ENCODE assay signal across 11 cellular contexts in genomic region chr19:55546822-55547614, GRCh38. TPM values are rescaled to one million over a fixed set of nuclear protein-coding genes. Genes with fewer than 3 reads are reported as not detected.
A peak's percentile ranks its signal among the peaks of the same experiment; 100 is the strongest.
DNase-seq lines count a peak whose midpoint lies in the region; ATAC-seq and TF ChIP-seq lines count a peak whose summit lies in the region.
"Had no signal": no experiment of that assay in that cellular context is flagged by ENCODE, and none has a peak within 500 bp of the region (broad histone marks: within the 10 kb centered on the region; RNA-seq: fewer than 3 reads in every experiment).

No MANE protein-coding gene starts in this region.

- H3K4me3 ChIP-seq in choroid plexus epithelial cell (ENCODE audit: low read depth, low read length): no peak overlapping the region
- H3K4me3 ChIP-seq in aorta (ENCODE audit: low read length in 2 of 2): no peak overlapping the region

- no peak overlapping the region for H3K27ac Mint-ChIP-seq in activated T-cell treated with anti-CD3 and anti-CD28 coated beads, Interleukin-2, amount 50 U/mL, for 24 hours
- no peak overlapping the region for H3K27ac Mint-ChIP-seq in activated T-helper 2 cell treated with anti-CD3 and anti-CD28 coated beads, Interferon-gamma antibody, Interleukin-2, Interleukin-4, amounts not matched to agents 10 μg/mL and 5 μg/mL and 100 μg/mL, durations not matched to agents 14 hours and 24 hours and 36 hours
- H3K27ac Mint-ChIP-seq: CD4-positive, CD25-positive, alpha-beta regulatory T cell had no signal

- ATAC-seq in aorta (ENCODE audit: low FRiP score): peak; percentile 80

- H3K27ac ChIP-seq in aorta (ENCODE audit: low read depth in 1 of 2, low read length in 2 of 2): peak overlapping the region in 1 of 2 donors; percentile 5

- peak; percentile 6 for DNase-seq in stimulated activated CD4-positive, alpha-beta T cell treated with anti-CD3 and anti-CD28 coated beads, Interleukin-15, amount 100 ng/mL, for 24 hours
- DNase-seq in stimulated activated CD4-positive, alpha-beta T cell treated with anti-CD3 and anti-CD28 coated beads, Interleukin-4, amount 100 ng/mL, for 1 hour: no peak
- DNase-seq in choroid plexus epithelial cell (ENCODE audit: low read depth): peak; percentile 87
- peak; percentile 93 to 98 for DNase-seq in lung microvascular endothelial cell (ENCODE audit: low read depth in 2 of 2)
- peak; percentile 94 to 95 for DNase-seq in aorta
- no peak for DNase-seq in activated T-cell treated with anti-CD3 and anti-CD28 coated beads, Interleukin-2, amount 50 U/mL, for 24 hours
- DNase-seq in HCEC 1CT: no peak
- no peak for DNase-seq in activated T-helper 2 cell treated with anti-CD3 and anti-CD28 coated beads, Interferon-gamma antibody, Interleukin-2, Interleukin-4, amounts not matched to agents 10 μg/mL and 5 μg/mL and 100 μg/mL, durations not matched to agents 14 hours and 24 hours and 36 hours (ENCODE audit: low spot score)
- DNase-seq: CD4-positive, CD25-positive, alpha-beta regulatory T cell; stimulated activated CD4-positive, alpha-beta T cell treated with anti-CD3 and anti-CD28 coated beads, Interleukin-4, amount 100 ng/mL, for 4 hours; SW 1271 had no signal

- intact Hi-C loops in aorta (cut with DNase I): loop anchor here in 1 of 2 donors (2.0 kb wide), 1 partner anchor 30 kb away; no protein-coding TSS in a partner anchor
- intact Hi-C loops in activated T-helper 2 cell treated with anti-CD3 and anti-CD28 coated beads, Interferon-gamma antibody, Interleukin-2, Interleukin-4, amounts not matched to agents 10 μg/mL and 5 μg/mL and 100 μg/mL, durations not matched to agents 14 hours and 24 hours and 36 hours (cut with micrococcal nuclease): no loop called here

- H3K4me1 Mint-ChIP-seq in activated T-cell treated with anti-CD3 and anti-CD28 coated beads, Interleukin-2, amount 50 U/mL, for 24 hours (ENCODE audit: low read depth): peaks cover 1% of the 10 kb centered on the region
- H3K4me1 Mint-ChIP-seq in activated T-helper 2 cell treated with anti-CD3 and anti-CD28 coated beads, Interferon-gamma antibody, Interleukin-2, Interleukin-4, amounts not matched to agents 10 μg/mL and 5 μg/mL and 100 μg/mL, durations not matched to agents 14 hours and 24 hours and 36 hours (ENCODE audit: low read depth): no peaks in the 10 kb centered on the region
- H3K4me1 Mint-ChIP-seq: CD4-positive, CD25-positive, alpha-beta regulatory T cell had no signal

- H3K9me3 ChIP-seq in aorta (ENCODE audit: control insufficient read depth, low read length): no peaks in the 10 kb centered on the region

- 16 to 25% methylated on average over 17 of the region's 17 CpGs for WGBS in aorta, 2 donors

- H3K36me3 ChIP-seq in aorta (ENCODE audit: control insufficient read depth in 1 of 2, insufficient read depth in 2 of 2, low read length in 1 of 2): no peaks in the 10 kb centered on the region

- H3K4me3 Mint-ChIP-seq in activated T-cell treated with anti-CD3 and anti-CD28 coated beads, Interleukin-2, amount 50 U/mL, for 24 hours: no peak overlapping the region
- no peak overlapping the region for H3K4me3 Mint-ChIP-seq in activated T-helper 2 cell treated with anti-CD3 and anti-CD28 coated beads, Interferon-gamma antibody, Interleukin-2, Interleukin-4, amounts not matched to agents 10 μg/mL and 5 μg/mL and 100 μg/mL, durations not matched to agents 14 hours and 24 hours and 36 hours (ENCODE audit: low read depth)
- H3K4me3 Mint-ChIP-seq: CD4-positive, CD25-positive, alpha-beta regulatory T cell had no signal

- H3K27me3 Mint-ChIP-seq in activated T-cell treated with anti-CD3 and anti-CD28 coated beads, Interleukin-2, amount 50 U/mL, for 24 hours: peaks cover 28% of the 10 kb centered on the region
- peaks cover 3% of the 10 kb centered on the region for H3K27me3 Mint-ChIP-seq in activated T-helper 2 cell treated with anti-CD3 and anti-CD28 coated beads, Interferon-gamma antibody, Interleukin-2, Interleukin-4, amounts not matched to agents 10 μg/mL and 5 μg/mL and 100 μg/mL, durations not matched to agents 14 hours and 24 hours and 36 hours (ENCODE audit: low read depth)

- H3K36me3 Mint-ChIP-seq in activated T-cell treated with anti-CD3 and anti-CD28 coated beads, Interleukin-2, amount 50 U/mL, for 24 hours (ENCODE audit: low read depth): no peaks in the 10 kb centered on the region
- no peaks in the 10 kb centered on the region for H3K36me3 Mint-ChIP-seq in activated T-helper 2 cell treated with anti-CD3 and anti-CD28 coated beads, Interferon-gamma antibody, Interleukin-2, Interleukin-4, amounts not matched to agents 10 μg/mL and 5 μg/mL and 100 μg/mL, durations not matched to agents 14 hours and 24 hours and 36 hours (ENCODE audit: low read depth)
- H3K36me3 Mint-ChIP-seq: CD4-positive, CD25-positive, alpha-beta regulatory T cell had no signal

- H3K27me3 ChIP-seq in aorta (ENCODE audit: control insufficient read depth in 1 of 2, insufficient read depth in 2 of 2, low read length in 1 of 2): no peaks in the 10 kb centered on the region

- H3K9me3 Mint-ChIP-seq in activated T-cell treated with anti-CD3 and anti-CD28 coated beads, Interleukin-2, amount 50 U/mL, for 24 hours: no peaks in the 10 kb centered on the region
- no peaks in the 10 kb centered on the region for H3K9me3 Mint-ChIP-seq in activated T-helper 2 cell treated with anti-CD3 and anti-CD28 coated beads, Interferon-gamma antibody, Interleukin-2, Interleukin-4, amounts not matched to agents 10 μg/mL and 5 μg/mL and 100 μg/mL, durations not matched to agents 14 hours and 24 hours and 36 hours

- no peak for TF ChIP-seq CTCF in choroid plexus epithelial cell (conservative IDR thresholded peaks at IDR 0.05; ENCODE audit: low read depth, low read length)

- no peaks in the 10 kb centered on the region for H3K4me1 ChIP-seq in aorta (ENCODE audit: control insufficient read depth in 1 of 2, insufficient read depth in 2 of 2, low read length in 2 of 2)

RNA-seq across cellular contexts. Expression of gene SBK3, which starts 1.7 kb away (rescaled TPM):
- total RNA-seq in lung microvascular endothelial cell (0.20 and 0.22 TPM in 2 replicates), aorta (under 1 TPM in 1 of 2 donors, not detected in 1; 0.48 TPM)
- polyA plus RNA-seq in aorta: not detected
- total RNA-seq in activated T-helper 2 cell treated with anti-CD3 and anti-CD28 coated beads, Interferon-gamma antibody, Interleukin-2, Interleukin-4, amounts not matched to agents 10 μg/mL and 5 μg/mL and 100 μg/mL, durations not matched to agents 14 hours and 24 hours and 36 hours: not detected in 2 replicates
- total RNA-seq: CD4-positive, CD25-positive, alpha-beta regulatory T cell had no signal
- polyA plus RNA-seq: CD4-positive, CD25-positive, alpha-beta regulatory T cell had no signal

RNA-seq across cellular contexts. Expression of gene SBK2, which starts 10.1 kb away (rescaled TPM):
- total RNA-seq in lung microvascular endothelial cell (not detected in 2 replicates), aorta (not detected)
- not detected for polyA plus RNA-seq in aorta
- not detected in 2 replicates for total RNA-seq in activated T-helper 2 cell treated with anti-CD3 and anti-CD28 coated beads, Interferon-gamma antibody, Interleukin-2, Interleukin-4, amounts not matched to agents 10 μg/mL and 5 μg/mL and 100 μg/mL, durations not matched to agents 14 hours and 24 hours and 36 hours
- total RNA-seq: CD4-positive, CD25-positive, alpha-beta regulatory T cell had no signal
- polyA plus RNA-seq: CD4-positive, CD25-positive, alpha-beta regulatory T cell had no signal

RNA-seq across cellular contexts. Expression of gene ZNF579, which starts 33.6 kb away (rescaled TPM):
- total RNA-seq in lung microvascular endothelial cell (2.4 and 2.6 TPM in 2 replicates), aorta (10 to 100 TPM; 12.9 to 13.1 TPM)
- 10 to 100 TPM in 1 of 2 donors, under 1 TPM in 1; 0.63 to 12.6 TPM for polyA plus RNA-seq in aorta
- 8.2 and 10.7 TPM in 2 replicates for total RNA-seq in activated T-helper 2 cell treated with anti-CD3 and anti-CD28 coated beads, Interferon-gamma antibody, Interleukin-2, Interleukin-4, amounts not matched to agents 10 μg/mL and 5 μg/mL and 100 μg/mL, durations not matched to agents 14 hours and 24 hours and 36 hours

RNA-seq across cellular contexts. Expression of gene FIZ1, which starts 52.3 kb away (rescaled TPM):
- 1.5 and 3.2 TPM in 2 replicates for total RNA-seq in lung microvascular endothelial cell
- 10 to 100 TPM; 12.7 to 13.2 TPM for total RNA-seq in aorta
- 10 to 100 TPM in 1 of 2 donors, 1 to 10 TPM in 1; 2.8 to 12.6 TPM for polyA plus RNA-seq in aorta
- 18.2 and 18.9 TPM in 2 replicates for total RNA-seq in activated T-helper 2 cell treated with anti-CD3 and anti-CD28 coated beads, Interferon-gamma antibody, Interleukin-2, Interleukin-4, amounts not matched to agents 10 μg/mL and 5 μg/mL and 100 μg/mL, durations not matched to agents 14 hours and 24 hours and 36 hours

RNA-seq across cellular contexts. Expression of gene ZNF524, which starts 53.1 kb away (rescaled TPM):
- 7.0 and 11.5 TPM in 2 replicates for total RNA-seq in lung microvascular endothelial cell
- total RNA-seq in aorta: 10 to 100 TPM; 13.2 to 17.3 TPM
- polyA plus RNA-seq in aorta: 10 to 100 TPM; 13.4 to 38.8 TPM
- total RNA-seq in activated T-helper 2 cell treated with anti-CD3 and anti-CD28 coated beads, Interferon-gamma antibody, Interleukin-2, Interleukin-4, amounts not matched to agents 10 μg/mL and 5 μg/mL and 100 μg/mL, durations not matched to agents 14 hours and 24 hours and 36 hours: 18.4 and 19.7 TPM in 2 replicates

Comparison
In these comparisons a context has a peak if more than half of its experiments do, and no peak if none do; other contexts are left out.
1. DNase-seq: peak in stimulated activated CD4-positive, alpha-beta T cell treated with anti-CD3 and anti-CD28 coated beads, Interleukin-15, amount 100 ng/mL, for 24 hours (single experiment), choroid plexus epithelial cell (single experiment), lung microvascular endothelial cell (2 of 2) and aorta (2 of 2); none in stimulated activated CD4-positive, alpha-beta T cell treated with anti-CD3 and anti-CD28 coated beads, Interleukin-4, amount 100 ng/mL, for 1 hour (single experiment), activated T-cell treated with anti-CD3 and anti-CD28 coated beads, Interleukin-2, amount 50 U/mL, for 24 hours (single experiment), HCEC 1CT (single experiment) and activated T-helper 2 cell treated with anti-CD3 and anti-CD28 coated beads, Interferon-gamma antibody, Interleukin-2, Interleukin-4, amounts not matched to agents 10 μg/mL and 5 μg/mL and 100 μg/mL, durations not matched to agents 14 hours and 24 hours and 36 hours (single experiment).